19 cellular contexts compared by ENCODE assay signal in the genomic region with DNA sequence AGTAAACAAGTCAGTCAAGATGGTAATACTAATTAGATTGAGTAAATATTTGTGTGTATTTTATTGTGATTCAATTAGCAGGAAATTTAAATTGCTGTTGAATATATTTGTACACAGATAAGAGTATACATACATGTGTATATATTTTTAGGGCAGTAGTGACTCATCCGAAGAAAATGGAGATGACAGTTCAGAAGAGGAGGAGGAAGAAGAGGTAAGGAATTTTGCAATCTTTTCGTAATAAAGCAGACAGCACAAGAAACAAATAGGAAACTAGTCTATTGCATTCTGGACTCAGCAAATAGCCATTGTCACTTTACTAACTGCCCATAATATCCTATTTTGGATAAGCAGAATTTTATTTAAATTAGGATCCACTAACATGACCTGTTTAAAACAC.
A peak's percentile ranks its signal among the peaks of the same experiment; 100 is the strongest.
DNase-seq lines count a peak whose midpoint lies in the region; FAIRE-seq and TF ChIP-seq lines count a peak whose summit lies in the region.
"Had no signal": no experiment of that assay in that cellular context is flagged by ENCODE, and none has a peak within 500 bp of the region (broad histone marks: within the 10 kb centered on the region; RNA-seq: fewer than 3 reads in every experiment).

No MANE protein-coding gene starts in this region.

- H3K4me3 ChIP-seq in NB4 (ENCODE audit: low read depth, low read length): no peak overlapping the region
- H3K4me3 ChIP-seq: right lobe of liver had no signal

- DNase-seq in EH (ENCODE audit: low read depth): peak; percentile 70
- peak; percentile 58 for DNase-seq in NB4 (ENCODE audit: low read depth)
- peak; percentile 72 for DNase-seq in amniotic epithelial cell (ENCODE audit: low read depth)
- DNase-seq in non-pigmented ciliary epithelial cell (ENCODE audit: low read depth): peak; percentile 26
- no peak for DNase-seq in dedifferentiated amniotic fluid mesenchymal stem cell (ENCODE audit: extremely low spot score)
- no peak for DNase-seq in SHP77 treated with DMSO at 0.1 percent for 48 hours (lab: John Stamatoyannopoulos, UW)
- no peak for DNase-seq in H54 (ENCODE audit: insufficient read length, low spot score)
- no peak for DNase-seq in amniotic stem cell (lab: John Stamatoyannopoulos, UW)
- DNase-seq: activated CD4-positive, alpha-beta T cell treated with anti-CD3 and anti-CD28 coated beads for 1 hour; activated CD8-positive, alpha-beta memory T cell treated with anti-CD3 and anti-CD28 coated beads, Interleukin-2, amount 10 ng/mL, durations not matched to agents 7 days and 5 days; activated effector memory CD4-positive, alpha-beta T cell treated with anti-CD3 and anti-CD28 coated beads, Interleukin-2, amount 50 U/mL, for 16 hours; COR-L47; KG1; NCI-H1417; NCI-H2227 treated with DMSO at 0.1 percent for 48 hours; NK-92 treated with Interleukin-12 subunit alpha and Interleukin-12 subunit beta, amount 100 ng/mL, for 24 hours; right lobe of liver had no signal

- TF ChIP-seq CTCF in NB4 (IDR thresholded peaks at IDR 0.05; ENCODE audit: low read depth, low read length): no peak

- TF ChIP-seq POLR2A in NB4 (IDR thresholded peaks at IDR 0.05; ENCODE audit: extremely low read depth, insufficient read length) (no peak), H54 (IDR thresholded peaks at IDR 0.05; ENCODE audit: low read depth, low read length) (no peak)

- FAIRE-seq in H54 (lab: Jason Lieb, UNC): no peak
- FAIRE-seq: G401.6, GM12891 had no signal

Comparison
In these comparisons a context has a peak if more than half of its experiments do, and no peak if none do; other contexts are left out.
1. DNase-seq: peak in EH (single experiment), NB4 (single experiment), amniotic epithelial cell (single experiment) and non-pigmented ciliary epithelial cell (single experiment); none in dedifferentiated amniotic fluid mesenchymal stem cell (single experiment), SHP77 treated with DMSO at 0.1 percent for 48 hours (single experiment), H54 (single experiment) and amniotic stem cell (single experiment).